ENCODE assay signal across 1 cellular context in genomic region chr2:102335871-102336366, GRCh38.
TF ChIP-seq lines count a peak whose summit lies in the region.

No MANE protein-coding gene starts in this region.

TF ChIP-seq in K562, 482 proteins besides CTCF, POLR2A, EP300 and RAD21 (continued from another document and continues in another):
- TF ChIP-seq, protein P1, sequence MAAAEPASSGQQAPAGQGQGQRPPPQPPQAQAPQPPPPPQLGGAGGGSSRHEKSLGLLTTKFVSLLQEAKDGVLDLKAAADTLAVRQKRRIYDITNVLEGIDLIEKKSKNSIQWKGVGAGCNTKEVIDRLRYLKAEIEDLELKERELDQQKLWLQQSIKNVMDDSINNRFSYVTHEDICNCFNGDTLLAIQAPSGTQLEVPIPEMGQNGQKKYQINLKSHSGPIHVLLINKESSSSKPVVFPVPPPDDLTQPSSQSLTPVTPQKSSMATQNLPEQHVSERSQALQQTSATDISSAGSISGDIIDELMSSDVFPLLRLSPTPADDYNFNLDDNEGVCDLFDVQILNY (CRISPR knock-in tag; IDR thresholded peaks at IDR 0.05): no peak
- TF ChIP-seq AFF1 (IDR thresholded peaks at IDR 0.05; ENCODE audit: low read depth in 1 of 2, partially characterized antibody in 2 of 2): peak; percentile 47 to 70
- peak; percentile 93 for TF ChIP-seq CC2D1A (IDR thresholded peaks at IDR 0.05)
- no peak for TF ChIP-seq ZNF609 (CRISPR knock-in tag; IDR thresholded peaks at IDR 0.05; ENCODE audit: borderline replicate concordance)
- no peak for TF ChIP-seq ZNF347 (CRISPR knock-in tag; IDR thresholded peaks at IDR 0.05; ENCODE audit: low read depth)
- TF ChIP-seq PHF8 (IDR thresholded peaks at IDR 0.05; ENCODE audit: borderline replicate concordance, low read length): no peak
- TF ChIP-seq ATF1 (CRISPR knock-in tag; IDR thresholded peaks at IDR 0.05): no peak
- TF ChIP-seq ATF1 (tag; IDR thresholded peaks at IDR 0.05): peak; percentile 70
- no peak for TF ChIP-seq ZC3H8 (IDR thresholded peaks at IDR 0.05)
- TF ChIP-seq ZEB2 (IDR thresholded peaks at IDR 0.05): no peak
- TF ChIP-seq RBM25 (IDR thresholded peaks at IDR 0.05; ENCODE audit: low read depth, low read length, severe bottlenecking): peak; percentile 100
- no peak for TF ChIP-seq HNRNPL (IDR thresholded peaks at IDR 0.05; ENCODE audit: low read depth, low read length)
- TF ChIP-seq ZNF76 (CRISPR knock-in tag; IDR thresholded peaks at IDR 0.05; ENCODE audit: borderline replicate concordance): no peak
- peak; percentile 86; the same call in 1 of the 2 replicates for TF ChIP-seq MITF (IDR thresholded peaks at IDR 0.05)
- no peak for TF ChIP-seq MTF1 (CRISPR knock-in tag; IDR thresholded peaks at IDR 0.05; ENCODE audit: borderline replicate concordance)
- no peak for TF ChIP-seq SAP30 (IDR thresholded peaks at IDR 0.05; ENCODE audit: borderline replicate concordance, insufficient read depth, low read depth, low read length, poor library complexity, severe bottlenecking)
- no peak for TF ChIP-seq FIP1L1 (IDR thresholded peaks at IDR 0.05; ENCODE audit: low read depth, low read length, poor library complexity, severe bottlenecking)
- no peak for TF ChIP-seq ZNF75A (CRISPR knock-in tag; IDR thresholded peaks at IDR 0.05)
- TF ChIP-seq HDGF (IDR thresholded peaks at IDR 0.05): 0 out of 2 replicates have a peak, but pooled peaks have one; percentile 51
- no peak for TF ChIP-seq NR0B1 (IDR thresholded peaks at IDR 0.05; ENCODE audit: partially characterized antibody)
- TF ChIP-seq, protein P2, sequence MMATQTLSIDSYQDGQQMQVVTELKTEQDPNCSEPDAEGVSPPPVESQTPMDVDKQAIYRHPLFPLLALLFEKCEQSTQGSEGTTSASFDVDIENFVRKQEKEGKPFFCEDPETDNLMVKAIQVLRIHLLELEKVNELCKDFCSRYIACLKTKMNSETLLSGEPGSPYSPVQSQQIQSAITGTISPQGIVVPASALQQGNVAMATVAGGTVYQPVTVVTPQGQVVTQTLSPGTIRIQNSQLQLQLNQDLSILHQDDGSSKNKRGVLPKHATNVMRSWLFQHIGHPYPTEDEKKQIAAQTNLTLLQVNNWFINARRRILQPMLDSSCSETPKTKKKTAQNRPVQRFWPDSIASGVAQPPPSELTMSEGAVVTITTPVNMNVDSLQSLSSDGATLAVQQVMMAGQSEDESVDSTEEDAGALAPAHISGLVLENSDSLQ (IDR thresholded peaks at IDR 0.05): peak; percentile 70
- no peak for TF ChIP-seq POLR3G (IDR thresholded peaks at IDR 0.05; ENCODE audit: extremely low read depth, insufficient read length, insufficient replicate concordance)
- TF ChIP-seq PRDM10 (IDR thresholded peaks at IDR 0.05; ENCODE audit: partially characterized antibody): peak; percentile 42
- no peak for TF ChIP-seq RERE (CRISPR knock-in tag; IDR thresholded peaks at IDR 0.05; ENCODE audit: borderline replicate concordance)
- no peak for TF ChIP-seq RBM39 (optimal IDR thresholded peaks at IDR 0.05; ENCODE audit: low read depth, low read length)
- no peak for TF ChIP-seq ZNF780A (CRISPR knock-in tag; IDR thresholded peaks at IDR 0.05)
- no peak for TF ChIP-seq ZNF140 (CRISPR knock-in tag; IDR thresholded peaks at IDR 0.05)
- TF ChIP-seq NRF1 (conservative IDR thresholded peaks at IDR 0.05 in 1 of 2, IDR thresholded peaks at IDR 0.05 in 1 of 2): 0 out of 4 replicates have a peak, but pooled peaks have one; percentile 11 to 34
- 0 out of 4 replicates have a peak, but pooled peaks of 1 of the 2 experiments have one; percentile 62 for TF ChIP-seq NONO (IDR thresholded peaks at IDR 0.05; ENCODE audit: low read depth in 2 of 2, low read length in 1 of 2)
- TF ChIP-seq KDM5B (IDR thresholded peaks at IDR 0.05; ENCODE audit: insufficient replicate concordance, low read depth, low read length): no peak
- no peak for TF ChIP-seq HDAC6 (IDR thresholded peaks at IDR 0.05; ENCODE audit: low read depth, low read length)
- no peak for TF ChIP-seq SNRNP70 (optimal IDR thresholded peaks at IDR 0.05; ENCODE audit: low read depth, low read length)
- TF ChIP-seq ZBTB8A (IDR thresholded peaks at IDR 0.05; ENCODE audit: partially characterized antibody): peak; percentile 36
- TF ChIP-seq ZKSCAN3 (CRISPR knock-in tag; IDR thresholded peaks at IDR 0.05): no peak
- TF ChIP-seq TCF7 (IDR thresholded peaks at IDR 0.05; ENCODE audit: borderline replicate concordance): peak; percentile 88; the same call in 1 of the 2 replicates
